ENCODE assay signal across 1 cellular context in genomic region chr12:120230326-120230973, GRCh38.
A peak's percentile ranks its signal among the peaks of the same experiment; 100 is the strongest.
TF ChIP-seq lines count a peak whose summit lies in the region.

No MANE protein-coding gene starts in this region.

TF ChIP-seq in IMR-90, 13 proteins besides CTCF, POLR2A, EP300 and RAD21 (continued from another document):
- TF ChIP-seq, protein P1, sequence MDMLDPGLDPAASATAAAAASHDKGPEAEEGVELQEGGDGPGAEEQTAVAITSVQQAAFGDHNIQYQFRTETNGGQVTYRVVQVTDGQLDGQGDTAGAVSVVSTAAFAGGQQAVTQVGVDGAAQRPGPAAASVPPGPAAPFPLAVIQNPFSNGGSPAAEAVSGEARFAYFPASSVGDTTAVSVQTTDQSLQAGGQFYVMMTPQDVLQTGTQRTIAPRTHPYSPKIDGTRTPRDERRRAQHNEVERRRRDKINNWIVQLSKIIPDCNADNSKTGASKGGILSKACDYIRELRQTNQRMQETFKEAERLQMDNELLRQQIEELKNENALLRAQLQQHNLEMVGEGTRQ (IDR thresholded peaks at IDR 0.05; ENCODE audit: low read depth, low read length), result peak; percentile 59; the same call in 1 of the 2 replicates
- TF ChIP-seq BHLHE40 (IDR thresholded peaks at IDR 0.05; ENCODE audit: low read depth, low read length), result peak; percentile 84
- no peak for TF ChIP-seq SMC3 (IDR thresholded peaks at IDR 0.05; ENCODE audit: low read depth, low read length)
- TF ChIP-seq MAFK (IDR thresholded peaks at IDR 0.05; ENCODE audit: low read depth, low read length), result no peak
- no peak for TF ChIP-seq RCOR1 (IDR thresholded peaks at IDR 0.05; ENCODE audit: insufficient replicate concordance, low read length)
- TF ChIP-seq CHD1 (IDR thresholded peaks at IDR 0.05; ENCODE audit: low read depth, low read length), result no peak
TF ChIP-seq in IMR-90: peak in this region for 5.
